In the genomic region with DNA sequence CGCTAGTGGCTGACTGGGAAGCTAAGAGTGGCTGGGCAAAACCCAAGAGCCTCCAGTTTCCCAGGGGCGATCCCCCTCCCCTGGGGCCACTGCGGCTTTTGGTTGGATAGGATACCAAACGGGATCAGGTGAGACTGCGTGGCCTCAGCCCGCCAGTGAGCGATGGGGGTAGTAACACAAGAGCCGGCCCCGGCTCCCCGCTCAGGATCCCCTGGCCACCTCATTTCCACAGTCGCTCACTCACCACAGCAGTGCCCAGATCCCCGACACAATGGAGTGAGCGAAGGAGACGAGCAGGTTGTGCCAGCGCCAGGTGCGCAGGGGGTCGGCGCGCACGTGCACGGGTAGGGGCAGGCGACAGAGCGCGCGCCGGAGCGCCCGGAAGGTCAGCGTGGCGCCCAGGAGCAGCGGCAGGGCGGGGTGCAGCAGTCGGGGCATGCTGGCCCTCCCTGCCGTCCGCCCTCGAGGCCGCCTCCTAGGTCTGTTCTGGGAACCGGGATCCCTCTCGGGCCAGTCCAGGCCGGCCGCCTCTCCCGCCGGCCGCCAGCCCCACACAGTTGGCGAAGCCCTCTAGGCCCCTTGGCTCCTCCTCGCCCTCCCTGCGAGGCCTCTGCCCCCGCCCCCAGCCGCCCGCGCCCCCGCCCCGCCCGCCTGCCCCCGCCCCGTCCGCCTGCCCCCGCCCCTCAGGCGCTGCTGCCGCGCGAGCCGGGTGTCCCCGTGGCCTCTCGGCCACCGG, we compare ENCODE assay signal across 1 cellular context.
TF ChIP-seq lines count a peak whose summit lies in the region.

A gene with protein sequence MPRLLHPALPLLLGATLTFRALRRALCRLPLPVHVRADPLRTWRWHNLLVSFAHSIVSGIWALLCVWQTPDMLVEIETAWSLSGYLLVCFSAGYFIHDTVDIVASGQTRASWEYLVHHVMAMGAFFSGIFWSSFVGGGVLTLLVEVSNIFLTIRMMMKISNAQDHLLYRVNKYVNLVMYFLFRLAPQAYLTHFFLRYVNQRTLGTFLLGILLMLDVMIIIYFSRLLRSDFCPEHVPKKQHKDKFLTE (minus strand): TSS at position 574 of the 736 bp plus-strand sequence. CDS start 136 bp downstream, at position 438.

TF ChIP-seq in HepG2, 621 proteins besides CTCF, POLR2A, EP300 and RAD21 (continued from another document):
- TF ChIP-seq SP1 (IDR thresholded peaks at IDR 0.05) (no peak), SP1 (CRISPR knock-in tag; IDR thresholded peaks at IDR 0.05) (peak; percentile 36; the same call in 1 of the 2 replicates), FOXK1 (CRISPR knock-in tag; IDR thresholded peaks at IDR 0.05; ENCODE audit: borderline replicate concordance, low read depth) (no peak), SKI (IDR thresholded peaks at IDR 0.05; ENCODE audit: partially characterized antibody) (no peak), SALL1 (CRISPR knock-in tag; IDR thresholded peaks at IDR 0.05) (peak; percentile 63), ZNF547 (CRISPR knock-in tag; IDR thresholded peaks at IDR 0.05) (peak; percentile 84), ZNF598 (CRISPR knock-in tag; IDR thresholded peaks at IDR 0.05; ENCODE audit: borderline replicate concordance) (peak; percentile 40; the same call in 1 of the 2 replicates), CAMTA2 (CRISPR knock-in tag; IDR thresholded peaks at IDR 0.05; ENCODE audit: borderline replicate concordance) (0 out of 2 replicates have a peak, but pooled peaks have one; percentile 14), NFATC3 (CRISPR knock-in tag; IDR thresholded peaks at IDR 0.05) (0 out of 2 replicates have a peak, but pooled peaks have one; percentile 38), ZC3H4 (CRISPR knock-in tag; IDR thresholded peaks at IDR 0.05; ENCODE audit: borderline replicate concordance) (peak; percentile 93; the same call in 1 of the 2 replicates), REXO4 (CRISPR knock-in tag; IDR thresholded peaks at IDR 0.05; ENCODE audit: borderline replicate concordance) (peak; percentile 79; the same call in 1 of the 2 replicates), ZNF33B (CRISPR knock-in tag; IDR thresholded peaks at IDR 0.05) (peak; percentile 66), SMAD1 (CRISPR knock-in tag; IDR thresholded peaks at IDR 0.05; ENCODE audit: borderline replicate concordance, low read depth) (peak; percentile 94; the same call in 1 of the 2 replicates), BORCS8-MEF2B (CRISPR knock-in tag; IDR thresholded peaks at IDR 0.05) (peak; percentile 22; the same call in 1 of the 2 replicates), ZNF451 (CRISPR knock-in tag; IDR thresholded peaks at IDR 0.05) (no peak; the same call in 1 of the 2 replicates), BHLHE40 (IDR thresholded peaks at IDR 0.05; ENCODE audit: low read length) (peak; percentile 89), RFX1 (IDR thresholded peaks at IDR 0.05) (no peak), NFYB (CRISPR knock-in tag; IDR thresholded peaks at IDR 0.05) (peak; percentile 69)
- TF ChIP-seq, protein P1, sequence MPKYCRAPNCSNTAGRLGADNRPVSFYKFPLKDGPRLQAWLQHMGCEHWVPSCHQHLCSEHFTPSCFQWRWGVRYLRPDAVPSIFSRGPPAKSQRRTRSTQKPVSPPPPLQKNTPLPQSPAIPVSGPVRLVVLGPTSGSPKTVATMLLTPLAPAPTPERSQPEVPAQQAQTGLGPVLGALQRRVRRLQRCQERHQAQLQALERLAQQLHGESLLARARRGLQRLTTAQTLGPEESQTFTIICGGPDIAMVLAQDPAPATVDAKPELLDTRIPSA (CRISPR knock-in tag; IDR thresholded peaks at IDR 0.05; ENCODE audit: borderline replicate concordance): 0 out of 2 replicates have a peak, but pooled peaks have one; percentile 72
- TF ChIP-seq, protein P2, sequence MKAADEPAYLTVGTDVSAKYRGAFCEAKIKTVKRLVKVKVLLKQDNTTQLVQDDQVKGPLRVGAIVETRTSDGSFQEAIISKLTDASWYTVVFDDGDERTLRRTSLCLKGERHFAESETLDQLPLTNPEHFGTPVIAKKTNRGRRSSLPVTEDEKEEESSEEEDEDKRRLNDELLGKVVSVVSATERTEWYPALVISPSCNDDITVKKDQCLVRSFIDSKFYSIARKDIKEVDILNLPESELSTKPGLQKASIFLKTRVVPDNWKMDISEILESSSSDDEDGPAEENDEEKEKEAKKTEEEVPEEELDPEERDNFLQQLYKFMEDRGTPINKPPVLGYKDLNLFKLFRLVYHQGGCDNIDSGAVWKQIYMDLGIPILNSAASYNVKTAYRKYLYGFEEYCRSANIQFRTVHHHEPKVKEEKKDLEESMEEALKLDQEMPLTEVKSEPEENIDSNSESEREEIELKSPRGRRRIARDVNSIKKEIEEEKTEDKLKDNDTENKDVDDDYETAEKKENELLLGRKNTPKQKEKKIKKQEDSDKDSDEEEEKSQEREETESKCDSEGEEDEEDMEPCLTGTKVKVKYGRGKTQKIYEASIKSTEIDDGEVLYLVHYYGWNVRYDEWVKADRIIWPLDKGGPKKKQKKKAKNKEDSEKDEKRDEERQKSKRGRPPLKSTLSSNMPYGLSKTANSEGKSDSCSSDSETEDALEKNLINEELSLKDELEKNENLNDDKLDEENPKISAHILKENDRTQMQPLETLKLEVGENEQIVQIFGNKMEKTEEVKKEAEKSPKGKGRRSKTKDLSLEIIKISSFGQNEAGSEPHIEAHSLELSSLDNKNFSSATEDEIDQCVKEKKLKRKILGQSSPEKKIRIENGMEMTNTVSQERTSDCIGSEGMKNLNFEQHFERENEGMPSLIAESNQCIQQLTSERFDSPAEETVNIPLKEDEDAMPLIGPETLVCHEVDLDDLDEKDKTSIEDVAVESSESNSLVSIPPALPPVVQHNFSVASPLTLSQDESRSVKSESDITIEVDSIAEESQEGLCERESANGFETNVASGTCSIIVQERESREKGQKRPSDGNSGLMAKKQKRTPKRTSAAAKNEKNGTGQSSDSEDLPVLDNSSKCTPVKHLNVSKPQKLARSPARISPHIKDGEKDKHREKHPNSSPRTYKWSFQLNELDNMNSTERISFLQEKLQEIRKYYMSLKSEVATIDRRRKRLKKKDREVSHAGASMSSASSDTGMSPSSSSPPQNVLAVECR (CRISPR knock-in tag; IDR thresholded peaks at IDR 0.05; ENCODE audit: borderline replicate concordance): peak; percentile 81
- TF ChIP-seq, protein P3, sequence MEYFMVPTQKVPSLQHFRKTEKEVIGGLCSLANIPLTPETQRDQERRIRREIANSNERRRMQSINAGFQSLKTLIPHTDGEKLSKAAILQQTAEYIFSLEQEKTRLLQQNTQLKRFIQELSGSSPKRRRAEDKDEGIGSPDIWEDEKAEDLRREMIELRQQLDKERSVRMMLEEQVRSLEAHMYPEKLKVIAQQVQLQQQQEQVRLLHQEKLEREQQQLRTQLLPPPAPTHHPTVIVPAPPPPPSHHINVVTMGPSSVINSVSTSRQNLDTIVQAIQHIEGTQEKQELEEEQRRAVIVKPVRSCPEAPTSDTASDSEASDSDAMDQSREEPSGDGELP (IDR thresholded peaks at IDR 0.05; ENCODE audit: borderline replicate concordance, low read depth): no peak; the same call in 1 of the 2 replicates
- TF ChIP-seq, protein P4, sequence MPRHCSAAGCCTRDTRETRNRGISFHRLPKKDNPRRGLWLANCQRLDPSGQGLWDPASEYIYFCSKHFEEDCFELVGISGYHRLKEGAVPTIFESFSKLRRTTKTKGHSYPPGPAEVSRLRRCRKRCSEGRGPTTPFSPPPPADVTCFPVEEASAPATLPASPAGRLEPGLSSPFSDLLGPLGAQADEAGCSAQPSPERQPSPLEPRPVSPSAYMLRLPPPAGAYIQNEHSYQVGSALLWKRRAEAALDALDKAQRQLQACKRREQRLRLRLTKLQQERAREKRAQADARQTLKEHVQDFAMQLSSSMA (CRISPR knock-in tag; IDR thresholded peaks at IDR 0.05): peak; percentile 79; the same call in 1 of the 2 replicates
- TF ChIP-seq, protein P5, sequence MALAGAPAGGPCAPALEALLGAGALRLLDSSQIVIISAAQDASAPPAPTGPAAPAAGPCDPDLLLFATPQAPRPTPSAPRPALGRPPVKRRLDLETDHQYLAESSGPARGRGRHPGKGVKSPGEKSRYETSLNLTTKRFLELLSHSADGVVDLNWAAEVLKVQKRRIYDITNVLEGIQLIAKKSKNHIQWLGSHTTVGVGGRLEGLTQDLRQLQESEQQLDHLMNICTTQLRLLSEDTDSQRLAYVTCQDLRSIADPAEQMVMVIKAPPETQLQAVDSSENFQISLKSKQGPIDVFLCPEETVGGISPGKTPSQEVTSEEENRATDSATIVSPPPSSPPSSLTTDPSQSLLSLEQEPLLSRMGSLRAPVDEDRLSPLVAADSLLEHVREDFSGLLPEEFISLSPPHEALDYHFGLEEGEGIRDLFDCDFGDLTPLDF (CRISPR knock-in tag; IDR thresholded peaks at IDR 0.05): peak; percentile 22; the same call in 1 of the 2 replicates
